In genomic region chr12:55722948-55723347, GRCh38 we compare ENCODE assay signal across 17 cellular contexts. TPM values are rescaled to one million over a fixed set of nuclear protein-coding genes. Genes with fewer than 3 reads are reported as not detected.
A peak's percentile ranks its signal among the peaks of the same experiment; 100 is the strongest.
DNase-seq lines count a peak whose midpoint lies in the region; ATAC-seq and TF ChIP-seq lines count a peak whose summit lies in the region.
"Had no signal": no experiment of that assay in that cellular context is flagged by ENCODE, and none has a peak within 500 bp of the region (broad histone marks: within the 10 kb centered on the region; RNA-seq: fewer than 3 reads in every experiment).

No MANE protein-coding gene starts in this region.

- H3K27me3 ChIP-seq in BLaER1 (no peaks in the 10 kb centered on the region), right cardiac atrium (ENCODE audit: control insufficient read depth, insufficient read depth) (no peaks in the 10 kb centered on the region), gastrocnemius medialis (no peaks in the 10 kb centered on the region)
- H3K27me3 ChIP-seq: body of pancreas, pancreas had no signal

- peaks cover 57% of the 10 kb centered on the region for H3K36me3 ChIP-seq in BLaER1
- peaks cover 0 to 30% of the 10 kb centered on the region in 2 donors for H3K36me3 ChIP-seq in gastrocnemius medialis

- peak overlapping the region; percentile 68 for H3K4me2 ChIP-seq in BLaER1

- peak overlapping the region; percentile 68 for H3K27ac ChIP-seq in BLaER1
- H3K27ac ChIP-seq in RWPE1: peak overlapping the region; percentile 99
- peak overlapping the region; percentile 16 for H3K27ac ChIP-seq in right cardiac atrium (ENCODE audit: low read length)
- H3K27ac ChIP-seq in gastrocnemius medialis: peak overlapping the region; percentile 95 to 100 (median 99)

- no peaks in the 10 kb centered on the region for H3K9me3 ChIP-seq in BLaER1
- no peaks in the 10 kb centered on the region for H3K9me3 ChIP-seq in right cardiac atrium (ENCODE audit: control insufficient read depth, low read length)
- no peaks in the 10 kb centered on the region for H3K9me3 ChIP-seq in gastrocnemius medialis
- H3K9me3 ChIP-seq: body of pancreas, HAP-1, pancreas had no signal

- CTCF ChIA-PET in RWPE1 (lab: Yijun Ruan, JAX): interaction anchor here (0.6 kb wide), 1 partner anchor 18 kb away, joined by 4 read pairs; no protein-coding TSS in a partner anchor

- peak overlapping the region; percentile 30; the same call in 1 of the 2 replicates for H3K9ac ChIP-seq in BLaER1

- 89% methylated on average over 8 of the region's 8 CpGs for WGBS in right cardiac atrium

- H4K20me1 ChIP-seq in BLaER1: peaks cover 27% of the 10 kb centered on the region

- in situ Hi-C loops in gastrocnemius medialis (cut with MboI; ENCODE audit: low sequenced_read_pairs in 4 of 4): loop anchor here in 2 of 4 donors (5.0 to 25.0 kb wide), 3 partner anchors 41 to 1736 kb away; partner anchors contain the start of gene HOXC10 (in 1 of the 2)

- intact Hi-C loops in right cardiac atrium (cut with DNase I) (loop anchor here in 1 of 4 donors (5.0 kb wide), 1 partner anchor 41 kb away; a partner anchor contains a TSS), gastrocnemius medialis (cut with DNase I; ENCODE audit: low total_unique reads) (loop anchor here (5.0 to 10.0 kb wide), 6 partner anchors 66 to 1728 kb away; partner anchors contain the start of genes BAZ2A, NAB2 and NACA)

- H3K4me1 ChIP-seq in BLaER1 (peaks cover 94% of the 10 kb centered on the region), right cardiac atrium (ENCODE audit: control insufficient read depth, insufficient read depth, low read length) (peaks cover 22% of the 10 kb centered on the region), gastrocnemius medialis (peaks cover 56 to 73% of the 10 kb centered on the region in 2 donors)

- no peak for TF ChIP-seq CTCF in RWPE1 (conservative IDR thresholded peaks at IDR 0.05; ENCODE audit: low read depth)
- no peak for TF ChIP-seq CTCF in gastrocnemius medialis (IDR thresholded peaks at IDR 0.05 in 4 of 5, conservative IDR thresholded peaks at IDR 0.05 in 1 of 5)

- no peak for TF ChIP-seq POLR2A in gastrocnemius medialis (IDR thresholded peaks at IDR 0.05)

- ATAC-seq in right cardiac atrium: no peak
- ATAC-seq in gastrocnemius medialis: no peak
- no peak for ATAC-seq in HG02610 (IDR thresholded peaks at IDR 0.05; ENCODE audit: unreplicated experiment)
- ATAC-seq: body of pancreas, esophagus mucosa, pancreas had no signal

- no peak overlapping the region for H3K4me3 ChIP-seq in BLaER1
- H3K4me3 ChIP-seq in right cardiac atrium (ENCODE audit: low read length): no peak overlapping the region
- no peak overlapping the region for H3K4me3 ChIP-seq in gastrocnemius medialis
- H3K4me3 ChIP-seq: body of pancreas, HAP-1, pancreas had no signal

- POLR2A ChIA-PET in RWPE1 (lab: Yijun Ruan, JAX; ENCODE audit: low non-redundant PET): interaction anchor here (0.7 kb wide), 1 partner anchor 23 kb away, joined by 4 read pairs; no protein-coding TSS in a partner anchor

- DNase-seq in RWPE1 (ENCODE audit: low spot score) (no peak), right cardiac atrium (peak in 1 of 3 donors; percentile 52), gastrocnemius medialis (peak in 1 of 2 donors; percentile 21), NOMO-1 treated with DMSO at 0.1 percent for 48 hours (lab: John Stamatoyannopoulos, UW; ENCODE audit: unreplicated experiment) (no peak)
- DNase-seq in central memory CD4-positive, alpha-beta T cell: no peak
- no peak for DNase-seq in activated naive CD4-positive, alpha-beta T cell treated with Interleukin-2 at 50 U/mL for 16 hours
- DNase-seq: activated CD4-positive, alpha-beta T cell treated with anti-CD3 and anti-CD28 coated beads for 48 hours; activated naive CD4-positive, alpha-beta T cell treated with anti-CD3 and anti-CD28 coated beads for 36 hours; body of pancreas; GDM1; NCI-H1694; stimulated activated naive CD4-positive, alpha-beta T cell treated with Interleukin-2 at 50 U/mL for 16 hours had no signal

RNA-seq across cellular contexts. Expression of gene RDH5, which starts 2.8 kb away (rescaled TPM):
- total RNA-seq in right cardiac atrium (10 to 100 TPM; 15.9 to 27.7 (median 23.3) TPM), gastrocnemius medialis (10 to 100 TPM in 1 of 4 donors, 1 to 10 TPM in 3; 3.8 to 10.3 (median 7.5) TPM)
- polyA plus RNA-seq in right cardiac atrium: 24.1 TPM

RNA-seq across cellular contexts. Expression of gene CD63, which starts 5.9 kb away (rescaled TPM):
- total RNA-seq in right cardiac atrium (1,000 to 10,000 TPM; 1,076 to 1,430 (median 1,264) TPM), gastrocnemius medialis (1,000 to 10,000 TPM in 1 of 4 donors, 100 to 1,000 TPM in 3; 423 to 1,107 (median 634) TPM)
- polyA plus RNA-seq in right cardiac atrium: 1,376 TPM

RNA-seq across cellular contexts. Expression of gene BLOC1S1, which starts 7.1 kb away (rescaled TPM):
- 100 to 1,000 TPM; 134 to 149 (median 139) TPM for total RNA-seq in right cardiac atrium
- 205 TPM for polyA plus RNA-seq in right cardiac atrium
- total RNA-seq in gastrocnemius medialis: 100 to 1,000 TPM; 255 to 434 (median 300) TPM

RNA-seq across cellular contexts. Expression of gene ITGA7, which starts 15.2 kb away (rescaled TPM):
- 100 to 1,000 TPM; 465 to 674 (median 604) TPM for total RNA-seq in right cardiac atrium
- polyA plus RNA-seq in right cardiac atrium: 288 TPM
- total RNA-seq in gastrocnemius medialis: 100 to 1,000 TPM in 2 of 4 donors, 10 to 100 TPM in 2; 69.7 to 206 (median 92.0) TPM

RNA-seq across cellular contexts. Expression of gene GDF11, which starts 20.0 kb away (rescaled TPM):
- total RNA-seq in right cardiac atrium: 10 to 100 TPM; 16.2 to 17.5 (median 16.7) TPM
- 11.5 TPM for polyA plus RNA-seq in right cardiac atrium
- 1 to 10 TPM in 2 of 4 donors, under 1 TPM in 2; 0.17 to 4.4 (median 1.1) TPM for total RNA-seq in gastrocnemius medialis

Comparison
In these comparisons a context has a peak if more than half of its experiments do, and no peak if none do; other contexts are left out.
1. H3K27ac ChIP-seq: peak in every context shown above with its lines; median percentile 99 in RWPE1; 99 in gastrocnemius medialis; 68 in BLaER1; 16 in right cardiac atrium.